8 cellular contexts compared by ENCODE assay signal in the genomic region with DNA sequence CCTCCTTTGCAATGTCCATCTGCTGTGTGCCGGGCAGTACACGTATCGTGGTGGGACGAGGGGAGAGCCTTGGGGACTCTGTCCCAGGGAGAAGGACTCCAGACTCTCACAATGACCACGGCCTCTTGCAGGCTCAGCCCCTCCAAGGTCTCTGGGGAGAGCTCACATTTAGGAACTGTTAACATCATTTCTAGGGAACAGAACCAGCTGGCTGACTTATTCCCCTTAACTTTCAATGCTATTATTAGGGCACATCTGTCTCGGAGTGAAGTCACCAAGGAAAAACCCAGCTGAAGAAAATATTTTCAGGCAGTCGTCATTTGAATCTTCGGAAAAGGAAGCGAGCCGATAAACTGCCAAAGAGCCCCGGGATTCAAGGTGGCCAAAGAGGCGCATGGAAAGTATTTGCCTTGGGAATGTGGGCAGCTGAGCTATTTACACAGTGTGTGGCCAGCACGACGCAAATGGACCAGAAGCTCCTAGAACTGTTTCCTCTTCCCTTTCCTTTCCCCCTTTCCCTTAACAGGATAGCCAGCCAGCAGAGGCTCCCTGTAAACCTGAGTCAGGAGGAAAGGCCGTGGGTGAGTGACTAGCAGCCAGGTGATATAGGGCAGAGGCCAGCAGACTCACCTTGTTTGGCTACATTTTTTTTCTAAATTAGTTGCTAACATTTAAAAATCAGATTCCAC.
DNase-seq lines count a peak whose midpoint lies in the region; ATAC-seq and TF ChIP-seq lines count a peak whose summit lies in the region.

No MANE protein-coding gene starts in this region.

- no peaks in the 10 kb centered on the region for H3K9me3 Mint-ChIP-seq in activated naive CD4-positive, alpha-beta T cell treated with anti-CD3 and anti-CD28 coated beads, Interleukin-2, amount 50 U/mL, for 72 hours

- no peak overlapping the region for H3K27ac ChIP-seq in WERI-Rb-1

- ATAC-seq in activated naive CD4-positive, alpha-beta T cell treated with anti-CD3 and anti-CD28 coated beads, Interleukin-2, amount 50 U/mL, for 72 hours = no peak
- ATAC-seq in left ventricle myocardium superior (peak; percentile 64), GM21737 (IDR thresholded peaks at IDR 0.05; ENCODE audit: unreplicated experiment) (no peak)

- TF ChIP-seq CTCF in WERI-Rb-1 (IDR thresholded peaks at IDR 0.05; ENCODE audit: low read depth, low read length) = no peak

- H3K36me3 ChIP-seq in WERI-Rb-1 = no peaks in the 10 kb centered on the region

- peaks cover 0 to 4% of the 10 kb centered on the region in 2 donors for H3K36me3 Mint-ChIP-seq in activated naive CD4-positive, alpha-beta T cell treated with anti-CD3 and anti-CD28 coated beads, Interleukin-2, amount 50 U/mL, for 72 hours

- peak overlapping the region; percentile 88 to 90 for H3K27ac Mint-ChIP-seq in activated naive CD4-positive, alpha-beta T cell treated with anti-CD3 and anti-CD28 coated beads, Interleukin-2, amount 50 U/mL, for 72 hours

- intact Hi-C loops in left ventricle myocardium superior (cut with micrococcal nuclease) = no loop called here

- H3K4me3 ChIP-seq in skeletal muscle cell (ENCODE audit: low read depth, low read length) = no peak overlapping the region
- no peak overlapping the region for H3K4me3 ChIP-seq in WERI-Rb-1 (ENCODE audit: low read depth, low read length)

- DNase-seq in EL = peak; percentile 96
- no peak for DNase-seq in activated naive CD4-positive, alpha-beta T cell treated with anti-CD3 and anti-CD28 coated beads, Interleukin-2, amount 50 U/mL, for 72 hours (ENCODE audit: low spot score in 2 of 2)
- DNase-seq in left ventricle myocardium superior = peak; percentile 57
- peak; percentile 51 for DNase-seq in skeletal muscle cell (ENCODE audit: low read depth)
- no peak for DNase-seq in pons (ENCODE audit: low spot score)
- no peak for DNase-seq in activated CD4-positive, CD25-positive, alpha-beta regulatory T cell treated with anti-CD3 and anti-CD28 coated beads, Interleukin-2, amount 50 U/mL, for 72 hours
- no peak for DNase-seq in WERI-Rb-1

- H3K27me3 ChIP-seq in WERI-Rb-1 (ENCODE audit: insufficient read depth, low read depth, severe bottlenecking) = no peaks in the 10 kb centered on the region

- no peaks in the 10 kb centered on the region for H3K9me3 ChIP-seq in WERI-Rb-1 (ENCODE audit: severe bottlenecking)

Comparison
In these comparisons a context has a peak if more than half of its experiments do, and no peak if none do; other contexts are left out.
1. DNase-seq: peak in EL (single experiment), left ventricle myocardium superior (single experiment) and skeletal muscle cell (single experiment); none in activated naive CD4-positive, alpha-beta T cell treated with anti-CD3 and anti-CD28 coated beads, Interleukin-2, amount 50 U/mL, for 72 hours (0 of 2), pons (single experiment), activated CD4-positive, CD25-positive, alpha-beta regulatory T cell treated with anti-CD3 and anti-CD28 coated beads, Interleukin-2, amount 50 U/mL, for 72 hours (single experiment) and WERI-Rb-1 (single experiment).